15 cellular contexts compared by ENCODE assay signal in genomic region chr6:99022039-99022609, GRCh38.
DNase-seq lines count a peak whose midpoint lies in the region; ATAC-seq, FAIRE-seq and TF ChIP-seq lines count a peak whose summit lies in the region.
"Had no signal": no experiment of that assay in that cellular context is flagged by ENCODE, and none has a peak within 500 bp of the region (broad histone marks: within the 10 kb centered on the region; RNA-seq: fewer than 3 reads in every experiment).

No MANE protein-coding gene starts in this region.

- FAIRE-seq in HTR-8/SVneo (lab: Jason Lieb, UNC) (peak; percentile 48), pancreas (lab: Jason Lieb, UNC) (no peak)
- FAIRE-seq: GM19239, H1 had no signal

- peak; percentile 90 for ATAC-seq in Right ventricle myocardium superior (ENCODE audit: poor library complexity)
- peak in 3 of 4 donors; percentile 50 to 81 (median 62) for ATAC-seq in psoas muscle
- ATAC-seq in pancreas = no peak
- ATAC-seq in body of pancreas = no peak
- ATAC-seq: CD8-positive, alpha-beta T cell had no signal

- TF ChIP-seq POLR2A in body of pancreas (IDR thresholded peaks at IDR 0.05) = no peak

- no peak overlapping the region for H3K27ac ChIP-seq in right atrium auricular region
- H3K27ac ChIP-seq in psoas muscle = no peak overlapping the region
- no peak overlapping the region for H3K27ac ChIP-seq in pancreas
- no peak overlapping the region for H3K27ac ChIP-seq in body of pancreas
- H3K27ac ChIP-seq: BLaER1 treated with 17β-estradiol and CSF1 and Interleukin-3, amounts not matched to agents 10 nM and 100 nM had no signal

- H3K36me3 ChIP-seq in right atrium auricular region = no peaks in the 10 kb centered on the region
- no peaks in the 10 kb centered on the region for H3K36me3 ChIP-seq in psoas muscle (ENCODE audit: insufficient read depth in 1 of 2, low read depth in 1 of 2)
- H3K36me3 ChIP-seq in pancreas = no peaks in the 10 kb centered on the region
- H3K36me3 ChIP-seq in body of pancreas (replicated peaks in 1 of 2; ENCODE audit: insufficient read depth in 1 of 2, low read depth in 2 of 2) = no peaks in the 10 kb centered on the region

- H3K27me3 ChIP-seq in right atrium auricular region (no peaks in the 10 kb centered on the region), psoas muscle (ENCODE audit: insufficient read depth in 3 of 3, low read length in 2 of 3) (no peaks in the 10 kb centered on the region), pancreas (no peaks in the 10 kb centered on the region), body of pancreas (no peaks in the 10 kb centered on the region)
- H3K27me3 ChIP-seq: BLaER1 treated with 17β-estradiol and CSF1 and Interleukin-3, amounts not matched to agents 10 nM and 100 nM had no signal

- H3K4me3 ChIP-seq in right atrium auricular region = no peak overlapping the region
- no peak overlapping the region for H3K4me3 ChIP-seq in psoas muscle
- H3K4me3 ChIP-seq in pancreas = no peak overlapping the region
- H3K4me3 ChIP-seq in body of pancreas = no peak overlapping the region
- H3K4me3 ChIP-seq: BLaER1 treated with 17β-estradiol and CSF1 and Interleukin-3, amounts not matched to agents 10 nM and 100 nM had no signal

- H3K9me3 ChIP-seq in right atrium auricular region = no peaks in the 10 kb centered on the region
- H3K9me3 ChIP-seq in psoas muscle = no peaks in the 10 kb centered on the region
- H3K9me3 ChIP-seq in pancreas = no peaks in the 10 kb centered on the region
- H3K9me3 ChIP-seq in body of pancreas = no peaks in the 10 kb centered on the region

- WGBS in psoas muscle, 3 donors = 46 to 75% (median 52%) methylated on average over 9 of the region's 9 CpGs
- 78 to 83% methylated on average over 9 of the region's 9 CpGs for WGBS in pancreas, 2 donors
- WGBS in body of pancreas, 2 donors = 76 to 77% methylated on average over 9 of the region's 9 CpGs

- no peaks in the 10 kb centered on the region for H3K4me1 ChIP-seq in right atrium auricular region
- no peaks in the 10 kb centered on the region for H3K4me1 ChIP-seq in psoas muscle
- H3K4me1 ChIP-seq in pancreas = no peaks in the 10 kb centered on the region
- no peaks in the 10 kb centered on the region for H3K4me1 ChIP-seq in body of pancreas

- intact Hi-C loops in Right ventricle myocardium superior (cut with DNase I) = no loop called here
- intact Hi-C loops in psoas muscle (cut with DNase I) = no loop called here
- intact Hi-C loops in pancreas (cut with DNase I) = no loop called here
- intact Hi-C loops in body of pancreas (cut with DNase I) = no loop called here

- DNase-seq in Right ventricle myocardium superior (no peak), right atrium auricular region (ENCODE audit: low spot score) (no peak), HTR-8/SVneo (ENCODE audit: insufficient read length, low spot score) (no peak), kidney tubule cell (ENCODE audit: low spot score) (peak; percentile 64), psoas muscle (no peak), pancreas (no peak), body of pancreas (no peak)
- DNase-seq: Calu3; CD8-positive, alpha-beta T cell; DMS79 treated with DMSO at 0.1 percent for 48 hours; GF-D8; H9 had no signal

- TF ChIP-seq CTCF in right atrium auricular region (IDR thresholded peaks at IDR 0.05) = no peak
- TF ChIP-seq CTCF in psoas muscle (IDR thresholded peaks at IDR 0.05) = no peak
- TF ChIP-seq CTCF in pancreas (IDR thresholded peaks at IDR 0.05) = no peak
- TF ChIP-seq CTCF in body of pancreas (IDR thresholded peaks at IDR 0.05) = no peak

Comparison
In these comparisons a context has a peak if more than half of its experiments do, and no peak if none do; other contexts are left out.
1. ATAC-seq: peak in Right ventricle myocardium superior (single experiment) and psoas muscle (3 of 4); none in pancreas (0 of 4) and body of pancreas (single experiment).